ENCODE assay signal across 19 cellular contexts in genomic region chr12:131194166-131194565, GRCh38.
DNase-seq lines count a peak whose midpoint lies in the region; ATAC-seq, FAIRE-seq and TF ChIP-seq lines count a peak whose summit lies in the region.
"Had no signal": no experiment of that assay in that cellular context is flagged by ENCODE, and none has a peak within 500 bp of the region (broad histone marks: within the 10 kb centered on the region; RNA-seq: fewer than 3 reads in every experiment).

No MANE protein-coding gene starts in this region.

- FAIRE-seq in A549 (lab: Jason Lieb, UNC) (no peak), K562 (lab: Jason Lieb, UNC) (no peak)

- peak in 1 of 2 experiments; percentile 47; a peak in 3 of 6 replicates for ATAC-seq in A549
- ATAC-seq in K562 = peak; percentile 88
- ATAC-seq in HG03457 (IDR thresholded peaks at IDR 0.05; ENCODE audit: unreplicated experiment) = no peak
- ATAC-seq: activated naive CD8-positive, alpha-beta T cell treated with anti-CD3 and anti-CD28 coated beads, Interleukin-2, amount 50 U/mL, for 24 hours; activated T-cell treated with anti-CD3 and anti-CD28 coated beads, Interleukin-2, amount 50 U/mL, for 72 hours; esophagus mucosa; natural killer cell had no signal

- TF ChIP-seq CTCF in A549 (IDR thresholded peaks at IDR 0.05) (no peak), NB4 (IDR thresholded peaks at IDR 0.05; ENCODE audit: low read depth, low read length) (no peak), K562 (IDR thresholded peaks at IDR 0.05 in 2 of 3, conservative IDR thresholded peaks at IDR 0.05 in 1 of 3; ENCODE audit: insufficient read depth in 2 of 3, low read depth in 1 of 3, low read length in 3 of 3) (no peak)

- WGBS in A549 (ENCODE audit: missing lambda C conversion rate) = 55% methylated on average over 5 of the region's 5 CpGs
- 9% methylated on average over 5 of the region's 5 CpGs for WGBS in K562 (ENCODE audit: insufficient coverage, low coverage, missing lambda C conversion rate)

- DNase-seq in A549 (ENCODE audit: low read depth in 1 of 2, low spot score in 1 of 2) = peak; percentile 13 to 63
- peak; percentile 35 for DNase-seq in CMK (ENCODE audit: low read depth)
- peak; percentile 57 for DNase-seq in NB4 (ENCODE audit: low read depth)
- peak; percentile 64 to 88 (median 80) for DNase-seq in K562 (ENCODE audit: extremely low read depth in 1 of 4, low spot score in 3 of 4)
- no peak for DNase-seq in NCI-H187 (lab: John Stamatoyannopoulos, UW)
- no peak for DNase-seq in activated T-cell treated with anti-CD3 and anti-CD28 coated beads, Interleukin-2, amount 50 U/mL, for 1 hour
- DNase-seq: activated CD4-positive, CD25-positive, alpha-beta regulatory T cell treated with anti-CD3 and anti-CD28 coated beads, Interleukin-2, amount 50 U/mL, for 72 hours; activated naive CD8-positive, alpha-beta T cell treated with anti-CD3 and anti-CD28 coated beads, Interleukin-2, amount 50 U/mL, for 24 hours; activated T-cell treated with anti-CD3 and anti-CD28 coated beads, Interleukin-2, amount 50 U/mL, for 72 hours; dorsolateral prefrontal cortex; mammary epithelial cell; natural killer cell; NCI-H1694; RPMI8226; thyroid gland had no signal

- H3K79me2 ChIP-seq in K562 (ENCODE audit: control insufficient read depth, insufficient read depth, low read length) = no peaks in the 10 kb centered on the region

- BruUV-seq in K562 (replicated peaks; lab: Mats Ljungman, UMichigan) = no TSS peak

- no peaks in the 10 kb centered on the region for H3K36me3 ChIP-seq in K562 (ENCODE audit: control insufficient read depth, insufficient read depth, low read length)
- H3K36me3 ChIP-seq: BLaER1, thyroid gland had no signal

- H3K4me3 ChIP-seq in A549 (no peak overlapping the region), NB4 (ENCODE audit: low read depth, low read length) (no peak overlapping the region), K562 (peak overlapping the region; percentile 11; the same call in 1 of the 2 replicates)
- H3K4me3 ChIP-seq: BLaER1, dorsolateral prefrontal cortex, smooth muscle cell, thyroid gland had no signal

- no peak overlapping the region for H3K9ac ChIP-seq in K562 (ENCODE audit: insufficient read depth in 1 of 2, low read depth in 2 of 2, low read length in 2 of 2)
- H3K9ac ChIP-seq: BLaER1 had no signal

- POLR2A ChIA-PET in A549 (lab: Yijun Ruan, JAX) = no interaction called here
- POLR2A ChIA-PET in K562 (lab: Yijun Ruan, JAX) = interaction anchor here (0.8 kb wide), 1 partner anchor 9 kb away, joined by 3 read pairs; no protein-coding TSS in a partner anchor

- no peak overlapping the region for H3K27ac ChIP-seq in A549
- H3K27ac ChIP-seq in K562 (ENCODE audit: extremely low read depth, low read depth, low read length) = no peak overlapping the region
- H3K27ac ChIP-seq: BLaER1, dorsolateral prefrontal cortex, thyroid gland had no signal

- H3K9me3 ChIP-seq in A549 (0 out of 3 replicates have a peak, but pooled peaks cover 2% of the 10 kb centered on the region), K562 (replicated peaks; ENCODE audit: control insufficient read depth, insufficient read depth, low read depth, low read length) (no peaks in the 10 kb centered on the region; the same call in 1 of the 2 replicates)
- H3K9me3 ChIP-seq: thyroid gland had no signal

- intact Hi-C loops in K562 (cut with micrococcal nuclease) = no loop called here

- TF ChIP-seq POLR2A in A549 (IDR thresholded peaks at IDR 0.05; ENCODE audit: low read length) (no peak), NB4 (IDR thresholded peaks at IDR 0.05; ENCODE audit: extremely low read depth, insufficient read length) (no peak), K562 (conservative IDR thresholded peaks at IDR 0.05) (no peak)

- TF ChIP-seq EP300 in A549 (IDR thresholded peaks at IDR 0.05) (no peak), K562 (IDR thresholded peaks at IDR 0.05; ENCODE audit: low read length) (no peak)

- H3K27me3 ChIP-seq in K562 (ENCODE audit: control insufficient read depth in 2 of 2, insufficient read depth in 2 of 2, low read length in 2 of 2) = peaks cover 5 to 32% of the 10 kb centered on the region in 2 experiments; a peak in 4 of 5 replicates
- H3K27me3 ChIP-seq: BLaER1, thyroid gland had no signal

- H3K4me1 ChIP-seq in A549 = no peaks in the 10 kb centered on the region
- H3K4me1 ChIP-seq in K562 (replicated peaks in 1 of 2; ENCODE audit: control insufficient read depth in 2 of 2, insufficient read depth in 2 of 2, low read length in 2 of 2) = no peaks in the 10 kb centered on the region; a peak in 1 of 5 replicates
- H3K4me1 ChIP-seq: BLaER1, thyroid gland had no signal

- no peaks in the 10 kb centered on the region for H3K9me1 ChIP-seq in K562 (ENCODE audit: control insufficient read depth, insufficient read depth, low read length)

- no peaks in the 10 kb centered on the region for H4K20me1 ChIP-seq in K562 (replicated peaks; ENCODE audit: control insufficient read depth, insufficient read depth, low read length)
- H4K20me1 ChIP-seq: BLaER1 had no signal

- CTCF ChIA-PET in A549 (lab: Yijun Ruan, JAX) = no interaction called here
- CTCF ChIA-PET in K562 (lab: Yijun Ruan, JAX; ENCODE audit: low intra/inter-chr PET ratio) = no interaction called here

- TF ChIP-seq RAD21 in A549 (conservative IDR thresholded peaks at IDR 0.05 in 1 of 2, IDR thresholded peaks at IDR 0.05 in 1 of 2) (no peak), K562 (CRISPR knock-in tag; conservative IDR thresholded peaks at IDR 0.05 in 1 of 2, IDR thresholded peaks at IDR 0.05 in 1 of 2) (no peak)

- no peak overlapping the region for H3K4me2 ChIP-seq in A549
- H3K4me2 ChIP-seq in K562 (ENCODE audit: insufficient read depth, low read length) = peak overlapping the region; percentile 52
- H3K4me2 ChIP-seq: BLaER1, smooth muscle cell had no signal

- in situ Hi-C loops in K562 (cut with MboI) = no loop called here

- H2AFZ ChIP-seq in K562 (ENCODE audit: low read depth, low read length) = peak overlapping the region; percentile 88

TF ChIP-seq in A549, 52 proteins besides CTCF, POLR2A, EP300 and RAD21:
- TF ChIP-seq USF2 (IDR thresholded peaks at IDR 0.05) (peak; percentile 91), RNF2 (IDR thresholded peaks at IDR 0.05; ENCODE audit: borderline replicate concordance, low read depth) (no peak), RCOR1 (IDR thresholded peaks at IDR 0.05; ENCODE audit: low read depth, low read length) (no peak)

TF ChIP-seq in K562, 482 proteins besides CTCF, POLR2A, EP300 and RAD21 (continues in another document):
- TF ChIP-seq PHF8 (IDR thresholded peaks at IDR 0.05; ENCODE audit: borderline replicate concordance, low read length) = peak; percentile 38; the same call in 1 of the 2 replicates
- TF ChIP-seq ZNF398 (CRISPR knock-in tag; IDR thresholded peaks at IDR 0.05) = no peak
- no peak for TF ChIP-seq ZHX1 (conservative IDR thresholded peaks at IDR 0.05; ENCODE audit: low read length)
- no peak for TF ChIP-seq ZNF766 (CRISPR knock-in tag; conservative IDR thresholded peaks at IDR 0.05)
- peak in 2 of 3 experiments; percentile 42 to 79 for TF ChIP-seq YY1 (IDR thresholded peaks at IDR 0.05; ENCODE audit: borderline replicate concordance in 1 of 3, control insufficient read depth in 1 of 3, extremely low read depth in 1 of 3, insufficient read depth in 3 of 3, insufficient read length in 1 of 3, insufficient replicate concordance in 2 of 3, low read depth in 1 of 3, low read length in 2 of 3)
- peak; percentile 61; the same call in 1 of the 2 replicates for TF ChIP-seq MEF2D (tag; conservative IDR thresholded peaks at IDR 0.05; ENCODE audit: low read depth)
- TF ChIP-seq BACH1 (tag; IDR thresholded peaks at IDR 0.05) = no peak
- no peak for TF ChIP-seq ARID2 (IDR thresholded peaks at IDR 0.05)
- peak; percentile 88 for TF ChIP-seq ZNF143 (CRISPR knock-in tag; IDR thresholded peaks at IDR 0.05)
- TF ChIP-seq POLR2B (IDR thresholded peaks at IDR 0.05; ENCODE audit: low read depth, partially characterized antibody) = no peak
- TF ChIP-seq FUS (optimal IDR thresholded peaks at IDR 0.05; ENCODE audit: low read depth, low read length) = no peak
- TF ChIP-seq TAF7 (tag; IDR thresholded peaks at IDR 0.05) = peak; percentile 77
- TF ChIP-seq ELF1 (tag; IDR thresholded peaks at IDR 0.05) = no peak

Comparison
In these comparisons a context has a peak if more than half of its experiments do, and no peak if none do; other contexts are left out.
1. DNase-seq: peak in A549 (2 of 2), CMK (single experiment), NB4 (single experiment) and K562 (4 of 4); none in NCI-H187 (0 of 2) and activated T-cell treated with anti-CD3 and anti-CD28 coated beads, Interleukin-2, amount 50 U/mL, for 1 hour (single experiment).
2. Of the 35 proteins assayed by ChIP-seq in both K562 and A549: peak only in K562: EHMT2, MAX and PHF8; only in A549: none; in both: USF2; in neither: 29; mixed calls (peak in some experiments, not most) for 2.